ENCODE assay signal across 8 cellular contexts in the genomic region with DNA sequence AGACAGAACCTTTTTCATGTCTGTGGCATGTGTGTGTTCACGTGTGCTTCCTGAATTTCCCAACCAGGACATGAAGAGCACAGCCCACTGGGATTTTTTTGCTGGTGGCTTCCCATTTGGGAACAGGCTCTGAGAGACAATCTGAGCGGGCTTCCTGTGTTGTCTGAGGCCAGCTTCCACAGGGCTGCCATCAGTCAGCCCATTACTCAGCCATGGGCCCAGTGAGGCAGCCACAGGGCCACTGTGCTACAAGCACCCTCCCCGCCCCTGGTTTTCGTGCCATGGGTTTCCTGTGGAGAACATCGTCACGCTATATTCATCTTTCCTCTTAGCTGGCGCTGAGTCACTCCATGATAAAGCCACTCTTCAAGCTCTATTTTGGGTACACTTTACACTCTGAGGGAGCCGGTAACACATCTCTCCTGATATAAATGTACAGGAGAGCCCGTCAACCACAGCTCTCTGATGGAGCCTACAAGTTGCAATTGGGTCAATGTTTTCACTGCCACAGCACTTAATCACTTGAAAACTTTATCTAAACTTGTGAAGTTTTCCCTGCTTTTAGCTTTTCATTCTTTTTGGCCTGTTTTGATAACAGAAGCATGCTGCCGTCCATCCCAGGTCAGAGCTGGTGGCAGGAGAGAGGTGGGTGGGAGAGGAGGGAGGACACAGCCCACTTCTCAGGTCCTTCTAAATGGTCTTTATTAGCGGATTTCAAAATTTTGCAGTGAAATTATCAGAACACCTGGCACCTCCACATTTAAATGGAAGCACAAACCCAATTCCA.
DNase-seq lines count a peak whose midpoint lies in the region; ATAC-seq and TF ChIP-seq lines count a peak whose summit lies in the region.

No MANE protein-coding gene starts in this region.

- H3K9me3 Mint-ChIP-seq in activated T-helper 17 cell treated with anti-CD3 and anti-CD28 coated beads, Interleukin-2, amount 50 U/mL, for 72 hours, result peaks cover 3% of the 10 kb centered on the region

- H3K9me3 ChIP-seq in skeletal muscle tissue (ENCODE audit: control insufficient read depth in 3 of 3, low read length in 3 of 3), result no peaks in the 10 kb centered on the region
- no peaks in the 10 kb centered on the region for H3K9me3 ChIP-seq in MM.1S (replicated peaks; ENCODE audit: insufficient read depth, low read length)

- no peak overlapping the region for H3K4me2 ChIP-seq in MM.1S (ENCODE audit: low read depth, low read length)

- ATAC-seq in activated T-helper 17 cell treated with anti-CD3 and anti-CD28 coated beads, Interleukin-2, amount 50 U/mL, for 72 hours (replicated peaks), result peak; percentile 63
- ATAC-seq in HG03039 (IDR thresholded peaks at IDR 0.05; ENCODE audit: unreplicated experiment), result no peak

- H3K4me3 ChIP-seq in skeletal muscle tissue (ENCODE audit: low read length in 3 of 3), result no peak overlapping the region
- H3K4me3 ChIP-seq in MM.1S (ENCODE audit: low read length), result no peak overlapping the region

- peaks cover 24% of the 10 kb centered on the region for H3K36me3 Mint-ChIP-seq in activated T-helper 17 cell treated with anti-CD3 and anti-CD28 coated beads, Interleukin-2, amount 50 U/mL, for 72 hours (ENCODE audit: low read depth)

- H3K4me1 Mint-ChIP-seq in activated T-helper 17 cell treated with anti-CD3 and anti-CD28 coated beads, Interleukin-2, amount 50 U/mL, for 72 hours, result peaks cover 42% of the 10 kb centered on the region

- H3K27ac ChIP-seq in skeletal muscle tissue (ENCODE audit: low read depth, low read length), result peak overlapping the region; percentile 16
- H3K27ac ChIP-seq in MM.1S (ENCODE audit: low read length), result no peak overlapping the region

- no peaks in the 10 kb centered on the region for H3K27me3 Mint-ChIP-seq in activated T-helper 17 cell treated with anti-CD3 and anti-CD28 coated beads, Interleukin-2, amount 50 U/mL, for 72 hours

- H3K9ac ChIP-seq in skeletal muscle tissue (ENCODE audit: low read depth in 1 of 3, low read length in 3 of 3) (peak overlapping the region in 1 of 3 donors; percentile 25), MM.1S (ENCODE audit: low read length) (no peak overlapping the region)

- H3K4me1 ChIP-seq in skeletal muscle tissue (ENCODE audit: control insufficient read depth in 3 of 3, insufficient read depth in 3 of 3, low read length in 3 of 3) (peaks cover 33 to 42% (median 38%) of the 10 kb centered on the region in 3 donors), MM.1S (ENCODE audit: low read length) (no peaks in the 10 kb centered on the region)

- H3K36me3 ChIP-seq in skeletal muscle tissue (ENCODE audit: control insufficient read depth in 3 of 3, insufficient read depth in 3 of 3, low read length in 3 of 3) (peaks cover 0 to 3% (median 0%) of the 10 kb centered on the region in 3 donors), MM.1S (replicated peaks; ENCODE audit: insufficient read depth, low read length) (no peaks in the 10 kb centered on the region)

- H3K27me3 ChIP-seq in skeletal muscle tissue (ENCODE audit: control insufficient read depth in 3 of 3, insufficient read depth in 3 of 3, low read length in 3 of 3) (no peaks in the 10 kb centered on the region), MM.1S (replicated peaks; ENCODE audit: insufficient read depth, low read length) (no peaks in the 10 kb centered on the region)

- peaks cover 12% of the 10 kb centered on the region; the same call in 1 of the 2 replicates for H3K79me2 ChIP-seq in MM.1S (ENCODE audit: low read length)

- H3F3A ChIP-seq in MM.1S (ENCODE audit: insufficient read depth, low read length), result no peaks in the 10 kb centered on the region

- peak overlapping the region; percentile 78 for H3K4me3 Mint-ChIP-seq in activated T-helper 17 cell treated with anti-CD3 and anti-CD28 coated beads, Interleukin-2, amount 50 U/mL, for 72 hours

- H4K20me1 ChIP-seq in MM.1S (ENCODE audit: insufficient read depth, low read length), result no peaks in the 10 kb centered on the region

- no peak overlapping the region for H2AFZ ChIP-seq in MM.1S (ENCODE audit: low read length)

- no peaks in the 10 kb centered on the region for H3K9me2 ChIP-seq in MM.1S (replicated peaks; ENCODE audit: insufficient read depth, low read length)

- no peak for TF ChIP-seq CTCF in MM.1S (IDR thresholded peaks at IDR 0.05; ENCODE audit: low read length)

- peak; percentile 88 for DNase-seq in stimulated activated naive CD4-positive, alpha-beta T cell treated with Interleukin-2 at 50 U/mL for 16 hours (lab: John Stamatoyannopoulos, UW)
- no peak for DNase-seq in stimulated activated naive CD4-positive, alpha-beta T cell (lab: John Stamatoyannopoulos, UW)
- DNase-seq in OCI-M2 (lab: John Stamatoyannopoulos, UW; ENCODE audit: unreplicated experiment) (peak; percentile 27), foreskin melanocyte (peak; percentile 89), MM.1S (no peak)

- H3K27ac Mint-ChIP-seq in activated T-helper 17 cell treated with anti-CD3 and anti-CD28 coated beads, Interleukin-2, amount 50 U/mL, for 72 hours, result peak overlapping the region; percentile 97

Comparison
In these comparisons a context has a peak if more than half of its experiments do, and no peak if none do; other contexts are left out.
1. DNase-seq: peak in stimulated activated naive CD4-positive, alpha-beta T cell treated with Interleukin-2 at 50 U/mL for 16 hours (single experiment), OCI-M2 (single experiment) and foreskin melanocyte (single experiment); none in stimulated activated naive CD4-positive, alpha-beta T cell (0 of 6) and MM.1S (single experiment).